9 cellular contexts compared by ENCODE assay signal in the genomic region with DNA sequence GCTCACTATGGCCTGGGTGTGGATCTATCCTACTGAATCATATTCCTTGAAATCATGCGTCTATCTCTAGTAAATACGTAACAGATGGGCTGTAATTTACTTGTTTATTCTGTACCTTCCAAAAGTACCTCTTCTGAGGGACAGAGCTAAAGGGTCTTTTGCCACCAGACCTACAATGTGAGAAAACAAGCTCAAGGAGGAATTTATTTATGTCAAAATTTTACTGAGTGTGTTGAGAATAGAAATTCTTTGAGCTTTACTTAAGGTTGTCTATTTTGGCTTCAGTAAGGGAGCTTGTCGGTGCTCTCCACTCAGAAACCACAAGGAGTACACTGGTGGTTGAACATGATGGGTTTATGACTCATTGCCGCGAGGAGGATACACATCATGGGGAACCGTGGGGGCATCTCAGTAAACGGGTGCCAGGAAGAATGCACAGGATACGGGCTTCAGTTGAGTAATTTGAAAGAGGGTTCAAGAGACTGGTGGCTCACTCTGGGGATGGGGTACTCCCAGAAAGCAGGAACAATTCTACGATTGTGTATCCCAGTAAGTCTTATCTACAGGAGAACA. TPM values are rescaled to one million over a fixed set of nuclear protein-coding genes. Genes with fewer than 3 reads are reported as not detected.
DNase-seq lines count a peak whose midpoint lies in the region; ATAC-seq and TF ChIP-seq lines count a peak whose summit lies in the region.
"Had no signal": no experiment of that assay in that cellular context is flagged by ENCODE, and none has a peak within 500 bp of the region (broad histone marks: within the 10 kb centered on the region; RNA-seq: fewer than 3 reads in every experiment).

No MANE protein-coding gene starts in this region.

- peak; percentile 64 for ATAC-seq in activated CD4-positive, alpha-beta T cell treated with anti-CD3 and anti-CD28 coated beads for 36 hours
- ATAC-seq in HG03039 (IDR thresholded peaks at IDR 0.05; ENCODE audit: unreplicated experiment): peak; percentile 81
- peak; percentile 58 for ATAC-seq in SK-N-SH treated with all-trans-retinoic acid at 6 μM for 48 hours
- ATAC-seq in stimulated activated effector memory CD8-positive, alpha-beta T cell treated with anti-CD3 and anti-CD28 coated beads, Interleukin-12 subunit alpha, Interleukin-12 subunit beta, amount 100 ng/mL, for 72 hours: peak; percentile 87

- H3K36me3 ChIP-seq in esophagus squamous epithelium: no peaks in the 10 kb centered on the region
- H3K36me3 ChIP-seq in ascending aorta: no peaks in the 10 kb centered on the region

- H3K36me3 Mint-ChIP-seq in activated CD4-positive, alpha-beta T cell treated with anti-CD3 and anti-CD28 coated beads for 36 hours (ENCODE audit: low read depth): no peaks in the 10 kb centered on the region
- H3K36me3 Mint-ChIP-seq in stimulated activated effector memory CD8-positive, alpha-beta T cell treated with anti-CD3 and anti-CD28 coated beads, Interleukin-12 subunit alpha, Interleukin-12 subunit beta, amount 100 ng/mL, for 72 hours: no peaks in the 10 kb centered on the region
- H3K36me3 Mint-ChIP-seq: CD4-positive, CD25-positive, alpha-beta regulatory T cell had no signal

- POLR2A ChIA-PET in activated CD4-positive, alpha-beta T cell treated with anti-CD3 and anti-CD28 coated beads for 36 hours (lab: Charles Lee): no interaction called here

- intact Hi-C loops in activated CD4-positive, alpha-beta T cell treated with anti-CD3 and anti-CD28 coated beads for 36 hours (cut with DNase I, micrococcal nuclease): no loop called here
- intact Hi-C loops in esophagus squamous epithelium (cut with DNase I): no loop called here
- intact Hi-C loops in ascending aorta (cut with DNase I): no loop called here

- no peaks in the 10 kb centered on the region for H3K4me1 Mint-ChIP-seq in activated CD4-positive, alpha-beta T cell treated with anti-CD3 and anti-CD28 coated beads for 36 hours
- peaks cover 5% of the 10 kb centered on the region for H3K4me1 Mint-ChIP-seq in stimulated activated effector memory CD8-positive, alpha-beta T cell treated with anti-CD3 and anti-CD28 coated beads, Interleukin-12 subunit alpha, Interleukin-12 subunit beta, amount 100 ng/mL, for 72 hours
- H3K4me1 Mint-ChIP-seq: CD4-positive, CD25-positive, alpha-beta regulatory T cell had no signal

- no peak overlapping the region for H3K4me3 ChIP-seq in esophagus squamous epithelium
- H3K4me3 ChIP-seq in ascending aorta: no peak overlapping the region

- H3K9me3 ChIP-seq in esophagus squamous epithelium (no peaks in the 10 kb centered on the region), ascending aorta (no peaks in the 10 kb centered on the region)

- H3K4me1 ChIP-seq in esophagus squamous epithelium (no peaks in the 10 kb centered on the region), ascending aorta (no peaks in the 10 kb centered on the region)

- no peak overlapping the region for H3K27ac Mint-ChIP-seq in activated CD4-positive, alpha-beta T cell treated with anti-CD3 and anti-CD28 coated beads for 36 hours
- no peak overlapping the region for H3K27ac Mint-ChIP-seq in stimulated activated effector memory CD8-positive, alpha-beta T cell treated with anti-CD3 and anti-CD28 coated beads, Interleukin-12 subunit alpha, Interleukin-12 subunit beta, amount 100 ng/mL, for 72 hours
- H3K27ac Mint-ChIP-seq: CD4-positive, CD25-positive, alpha-beta regulatory T cell had no signal

- TF ChIP-seq POLR2A in esophagus squamous epithelium (IDR thresholded peaks at IDR 0.05): no peak

- TF ChIP-seq CTCF in esophagus squamous epithelium (IDR thresholded peaks at IDR 0.05) (no peak), ascending aorta (IDR thresholded peaks at IDR 0.05) (no peak)

- 68 to 75% methylated on average over 8 to 9 of the region's 9 CpGs for WGBS in esophagus squamous epithelium, 2 donors

- DNase-seq in activated CD4-positive, alpha-beta T cell treated with anti-CD3 and anti-CD28 coated beads for 36 hours: peak; percentile 20
- no peak for DNase-seq in activated CD4-positive, alpha-beta T cell treated with anti-CD3 and anti-CD28 coated beads for 1 hour
- no peak for DNase-seq in stimulated activated effector memory CD8-positive, alpha-beta T cell treated with anti-CD3 and anti-CD28 coated beads, Interleukin-12 subunit alpha, Interleukin-12 subunit beta, amount 100 ng/mL, for 72 hours (ENCODE audit: low spot score in 2 of 2)
- DNase-seq in esophagus squamous epithelium (lab: John Stamatoyannopoulos, UW): no peak
- DNase-seq in NCI-H1930 (lab: John Stamatoyannopoulos, UW): no peak
- no peak for DNase-seq in ascending aorta (ENCODE audit: low spot score in 2 of 2)
- DNase-seq: CD4-positive, CD25-positive, alpha-beta regulatory T cell had no signal

- H3K9me3 Mint-ChIP-seq in activated CD4-positive, alpha-beta T cell treated with anti-CD3 and anti-CD28 coated beads for 36 hours (ENCODE audit: low read depth): no peaks in the 10 kb centered on the region
- no peaks in the 10 kb centered on the region for H3K9me3 Mint-ChIP-seq in stimulated activated effector memory CD8-positive, alpha-beta T cell treated with anti-CD3 and anti-CD28 coated beads, Interleukin-12 subunit alpha, Interleukin-12 subunit beta, amount 100 ng/mL, for 72 hours
- H3K9me3 Mint-ChIP-seq: CD4-positive, CD25-positive, alpha-beta regulatory T cell had no signal

- H3K27me3 Mint-ChIP-seq in activated CD4-positive, alpha-beta T cell treated with anti-CD3 and anti-CD28 coated beads for 36 hours: peaks cover 9% of the 10 kb centered on the region

- no peak overlapping the region for H3K4me3 Mint-ChIP-seq in activated CD4-positive, alpha-beta T cell treated with anti-CD3 and anti-CD28 coated beads for 36 hours
- no peak overlapping the region for H3K4me3 Mint-ChIP-seq in stimulated activated effector memory CD8-positive, alpha-beta T cell treated with anti-CD3 and anti-CD28 coated beads, Interleukin-12 subunit alpha, Interleukin-12 subunit beta, amount 100 ng/mL, for 72 hours
- H3K4me3 Mint-ChIP-seq: CD4-positive, CD25-positive, alpha-beta regulatory T cell had no signal

- H3K27ac ChIP-seq in esophagus squamous epithelium (no peak overlapping the region), ascending aorta (no peak overlapping the region)

- CTCF ChIA-PET in activated CD4-positive, alpha-beta T cell treated with anti-CD3 and anti-CD28 coated beads for 36 hours (lab: Charles Lee): interaction anchor here (0.7 kb wide), 1 partner anchor 144 kb away, joined by 3 read pairs; no protein-coding TSS in a partner anchor

- H3K27me3 ChIP-seq in esophagus squamous epithelium: no peaks in the 10 kb centered on the region
- H3K27me3 ChIP-seq in ascending aorta: no peaks in the 10 kb centered on the region

TF ChIP-seq in SK-N-SH treated with all-trans-retinoic acid at 6 μM for 48 hours, 23 proteins besides CTCF, POLR2A, EP300 and RAD21 (continues in another document):
- no peak for TF ChIP-seq ZFP30 (CRISPR knock-in tag; IDR thresholded peaks at IDR 0.05)
- no peak for TF ChIP-seq PPARA (CRISPR knock-in tag; IDR thresholded peaks at IDR 0.05; ENCODE audit: borderline replicate concordance)
- no peak for TF ChIP-seq ZNF70 (CRISPR knock-in tag; IDR thresholded peaks at IDR 0.05)
- TF ChIP-seq, protein P1, sequence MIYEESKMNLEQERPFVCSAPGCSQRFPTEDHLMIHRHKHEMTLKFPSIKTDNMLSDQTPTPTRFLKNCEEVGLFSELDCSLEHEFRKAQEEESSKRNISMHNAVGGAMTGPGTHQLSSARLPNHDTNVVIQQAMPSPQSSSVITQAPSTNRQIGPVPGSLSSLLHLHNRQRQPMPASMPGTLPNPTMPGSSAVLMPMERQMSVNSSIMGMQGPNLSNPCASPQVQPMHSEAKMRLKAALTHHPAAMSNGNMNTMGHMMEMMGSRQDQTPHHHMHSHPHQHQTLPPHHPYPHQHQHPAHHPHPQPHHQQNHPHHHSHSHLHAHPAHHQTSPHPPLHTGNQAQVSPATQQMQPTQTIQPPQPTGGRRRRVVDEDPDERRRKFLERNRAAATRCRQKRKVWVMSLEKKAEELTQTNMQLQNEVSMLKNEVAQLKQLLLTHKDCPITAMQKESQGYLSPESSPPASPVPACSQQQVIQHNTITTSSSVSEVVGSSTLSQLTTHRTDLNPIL (CRISPR knock-in tag; IDR thresholded peaks at IDR 0.05; ENCODE audit: low read depth): no peak
- no peak for TF ChIP-seq RARB (CRISPR knock-in tag; IDR thresholded peaks at IDR 0.05)
- no peak for TF ChIP-seq TOX (CRISPR knock-in tag; IDR thresholded peaks at IDR 0.05; ENCODE audit: borderline replicate concordance)
- no peak for TF ChIP-seq ZNF8 (CRISPR knock-in tag; IDR thresholded peaks at IDR 0.05)
- TF ChIP-seq, protein P2, sequence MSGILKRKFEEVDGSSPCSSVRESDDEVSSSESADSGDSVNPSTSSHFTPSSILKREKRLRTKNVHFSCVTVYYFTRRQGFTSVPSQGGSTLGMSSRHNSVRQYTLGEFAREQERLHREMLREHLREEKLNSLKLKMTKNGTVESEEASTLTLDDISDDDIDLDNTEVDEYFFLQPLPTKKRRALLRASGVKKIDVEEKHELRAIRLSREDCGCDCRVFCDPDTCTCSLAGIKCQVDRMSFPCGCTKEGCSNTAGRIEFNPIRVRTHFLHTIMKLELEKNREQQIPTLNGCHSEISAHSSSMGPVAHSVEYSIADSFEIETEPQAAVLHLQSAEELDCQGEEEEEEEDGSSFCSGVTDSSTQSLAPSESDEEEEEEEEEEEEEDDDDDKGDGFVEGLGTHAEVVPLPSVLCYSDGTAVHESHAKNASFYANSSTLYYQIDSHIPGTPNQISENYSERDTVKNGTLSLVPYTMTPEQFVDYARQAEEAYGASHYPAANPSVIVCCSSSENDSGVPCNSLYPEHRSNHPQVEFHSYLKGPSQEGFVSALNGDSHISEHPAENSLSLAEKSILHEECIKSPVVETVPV (CRISPR knock-in tag; IDR thresholded peaks at IDR 0.05): no peak
- no peak for TF ChIP-seq TCF4 (CRISPR knock-in tag; IDR thresholded peaks at IDR 0.05; ENCODE audit: borderline replicate concordance)
- no peak for TF ChIP-seq ZFP3 (CRISPR knock-in tag; IDR thresholded peaks at IDR 0.05)
- no peak for TF ChIP-seq ZC3H10 (CRISPR knock-in tag; IDR thresholded peaks at IDR 0.05)
- TF ChIP-seq ESRRG (CRISPR knock-in tag; IDR thresholded peaks at IDR 0.05): no peak
- no peak for TF ChIP-seq BACH2 (CRISPR knock-in tag; IDR thresholded peaks at IDR 0.05; ENCODE audit: borderline replicate concordance)
- TF ChIP-seq ISL1 (CRISPR knock-in tag; IDR thresholded peaks at IDR 0.05): no peak
- no peak for TF ChIP-seq ARNTL (CRISPR knock-in tag; IDR thresholded peaks at IDR 0.05; ENCODE audit: borderline replicate concordance, low read depth)
- no peak for TF ChIP-seq GLIS3 (CRISPR knock-in tag; IDR thresholded peaks at IDR 0.05)

RNA-seq across cellular contexts. Expression of a gene that starts 3.0 kb away (rescaled TPM):
- 1 to 10 TPM; 2.1 to 3.3 TPM for total RNA-seq in activated CD4-positive, alpha-beta T cell treated with anti-CD3 and anti-CD28 coated beads for 36 hours
- total RNA-seq in esophagus squamous epithelium (10 to 100 TPM in 2 of 4 donors, 1 to 10 TPM in 2; 1.4 to 20.8 (median 9.6) TPM), ascending aorta (9.4 TPM)
- total RNA-seq: CD4-positive, CD25-positive, alpha-beta regulatory T cell had no signal
